Comparison of ENCODE assay signal across 15 cellular contexts in the genomic region with DNA sequence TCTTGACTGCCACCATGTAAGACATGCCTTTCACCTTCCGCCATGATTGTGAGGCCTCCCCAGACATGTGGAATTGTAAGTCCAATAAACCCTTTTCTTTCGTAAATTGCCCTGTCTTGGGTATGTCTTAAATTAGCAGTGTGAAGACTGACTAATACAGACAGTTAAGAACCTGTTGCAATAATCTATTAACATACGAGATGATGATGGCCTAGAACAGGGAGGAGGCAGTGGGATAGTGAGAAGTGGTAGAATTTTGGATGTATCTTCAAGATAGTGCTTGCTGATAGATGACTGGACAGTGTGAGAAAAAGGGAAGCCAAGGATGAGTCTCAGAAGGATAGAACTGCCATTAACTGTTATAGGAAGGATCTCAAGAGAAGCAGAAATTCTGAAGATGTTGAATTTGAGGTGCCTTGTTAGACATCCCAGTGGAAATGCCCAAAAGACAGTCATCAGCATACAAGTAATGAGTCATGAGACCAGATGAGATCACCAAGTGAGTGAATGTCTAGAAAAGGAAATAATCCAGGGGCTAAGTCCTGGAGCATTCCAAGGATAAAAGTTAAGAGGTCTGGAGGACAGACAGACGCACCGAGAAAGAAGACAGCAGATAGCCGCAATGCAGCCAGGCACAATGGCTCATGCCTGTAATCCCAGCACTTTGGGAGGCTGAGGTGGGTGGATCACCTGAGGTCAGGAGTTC. TPM values are rescaled to one million over a fixed set of nuclear protein-coding genes. Genes with fewer than 3 reads are reported as not detected.
A peak's percentile ranks its signal among the peaks of the same experiment; 100 is the strongest.
DNase-seq lines count a peak whose midpoint lies in the region; ATAC-seq and TF ChIP-seq lines count a peak whose summit lies in the region.
"Had no signal": no experiment of that assay in that cellular context is flagged by ENCODE, and none has a peak within 500 bp of the region (broad histone marks: within the 10 kb centered on the region; RNA-seq: fewer than 3 reads in every experiment).

No MANE protein-coding gene starts in this region.

- DNase-seq in AG09309 (ENCODE audit: low read depth) (peak; percentile 60), LHCN-M2 (ENCODE audit: low read depth) (peak; percentile 84), choroid plexus epithelial cell (ENCODE audit: low read depth) (peak; percentile 84), mesendoderm (peak; percentile 6), GDM1 (lab: John Stamatoyannopoulos, UW) (no peak)
- DNase-seq in activated T-cell treated with anti-CD3 and anti-CD28 coated beads, Interleukin-2, amount 50 U/mL, for 24 hours, result no peak
- DNase-seq: heart left ventricle, NCI-H146, right lobe of liver had no signal

- no peak overlapping the region for H3K4ac ChIP-seq in mesendoderm (ENCODE audit: low read depth, low read length)

- H2BK5ac ChIP-seq in mesendoderm (ENCODE audit: low read length), result no peak overlapping the region

- H3K27me3 ChIP-seq in mesendoderm (ENCODE audit: insufficient read depth, low read length, poor library complexity), result no peaks in the 10 kb centered on the region
- H3K27me3 ChIP-seq: ascending aorta, heart left ventricle, right lobe of liver had no signal

- H3K79me2 ChIP-seq in mesendoderm (ENCODE audit: control insufficient read depth, insufficient read depth, low read length), result no peaks in the 10 kb centered on the region

- H3K4me3 ChIP-seq in AG09309 (ENCODE audit: control insufficient read depth, low read depth, low read length) (no peak overlapping the region), choroid plexus epithelial cell (ENCODE audit: low read depth, low read length) (no peak overlapping the region), mesendoderm (ENCODE audit: low read length) (no peak overlapping the region)
- H3K4me3 ChIP-seq: ascending aorta, GM12878, heart left ventricle, right lobe of liver had no signal

- TF ChIP-seq CTCF in AG09309 (IDR thresholded peaks at IDR 0.05; ENCODE audit: control insufficient read depth, insufficient read depth, low read depth, low read length, missing control alignments) (no peak), choroid plexus epithelial cell (conservative IDR thresholded peaks at IDR 0.05; ENCODE audit: low read depth, low read length) (no peak)

- ATAC-seq in GM18498 (IDR thresholded peaks at IDR 0.05; ENCODE audit: unreplicated experiment) (no peak), HG03378 (IDR thresholded peaks at IDR 0.05; ENCODE audit: unreplicated experiment) (no peak)
- ATAC-seq: GM12878 had no signal

- H3K23ac ChIP-seq in mesendoderm (ENCODE audit: low read length), result no peak overlapping the region

- H2BK120ac ChIP-seq in mesendoderm (ENCODE audit: low read depth, low read length), result no peak overlapping the region

- no peak overlapping the region for H3K9ac ChIP-seq in mesendoderm (ENCODE audit: low read length)

- H2AK5ac ChIP-seq in mesendoderm (ENCODE audit: low read length), result no peak overlapping the region

- no peak overlapping the region for H2BK15ac ChIP-seq in mesendoderm (replicated peaks; ENCODE audit: low read depth)

- H4K8ac ChIP-seq in mesendoderm (ENCODE audit: low read depth, low read length), result no peak overlapping the region

- no peak overlapping the region for H4K5ac ChIP-seq in mesendoderm (ENCODE audit: low read length)

- WGBS in mesendoderm (ENCODE audit: extremely low coverage, insufficient coverage, low lambda C conversion rate), result no CpG with 5 or more reads among the region's 6 CpGs

- no peaks in the 10 kb centered on the region for H3K4me1 ChIP-seq in mesendoderm (ENCODE audit: control insufficient read depth, low read depth, low read length)
- H3K4me1 ChIP-seq: ascending aorta, heart left ventricle had no signal

- no peaks in the 10 kb centered on the region for H3K79me1 ChIP-seq in mesendoderm (ENCODE audit: low read length)

- no peak overlapping the region for H3K4me3 Mint-ChIP-seq in activated T-cell treated with anti-CD3 and anti-CD28 coated beads, Interleukin-2, amount 50 U/mL, for 24 hours
- H3K4me3 Mint-ChIP-seq: mesothelial cell of epicardium had no signal

- H3K4me2 ChIP-seq in mesendoderm (ENCODE audit: low read length), result no peak overlapping the region

- no peaks in the 10 kb centered on the region for H3K9me3 Mint-ChIP-seq in activated T-cell treated with anti-CD3 and anti-CD28 coated beads, Interleukin-2, amount 50 U/mL, for 24 hours

- H3K56ac ChIP-seq in mesendoderm (ENCODE audit: low read length), result no peak overlapping the region

- H3K36me3 Mint-ChIP-seq in activated T-cell treated with anti-CD3 and anti-CD28 coated beads, Interleukin-2, amount 50 U/mL, for 24 hours (ENCODE audit: low read depth), result no peaks in the 10 kb centered on the region

- no peak overlapping the region for H3K27ac ChIP-seq in mesendoderm (ENCODE audit: low read depth, low read length)
- H3K27ac ChIP-seq: C4-2B, heart left ventricle, right lobe of liver had no signal

- H3K18ac ChIP-seq in mesendoderm (ENCODE audit: low read length), result no peak overlapping the region

- H3K36me3 ChIP-seq in mesendoderm (ENCODE audit: control insufficient read depth, insufficient read depth, low read length), result no peaks in the 10 kb centered on the region

- H3K4me1 Mint-ChIP-seq in activated T-cell treated with anti-CD3 and anti-CD28 coated beads, Interleukin-2, amount 50 U/mL, for 24 hours (ENCODE audit: low read depth), result peaks cover 2% of the 10 kb centered on the region

- no peak overlapping the region for H3K27ac Mint-ChIP-seq in activated T-cell treated with anti-CD3 and anti-CD28 coated beads, Interleukin-2, amount 50 U/mL, for 24 hours
- H3K27ac Mint-ChIP-seq: mesothelial cell of epicardium had no signal

- no peaks in the 10 kb centered on the region for H3K27me3 Mint-ChIP-seq in activated T-cell treated with anti-CD3 and anti-CD28 coated beads, Interleukin-2, amount 50 U/mL, for 24 hours

RNA-seq across cellular contexts. Expression of a gene that starts 38.8 kb away (rescaled TPM):
- total RNA-seq in LHCN-M2 (2014; rRNA removed), result 102 and 114 TPM in 2 replicates
- 44.4 TPM for polyA plus RNA-seq in LHCN-M2 (2012)
- polyA plus RNA-seq in mesendoderm (2013, experiment 1 of 2), result 82.2 TPM
- 82.0 TPM for polyA plus RNA-seq in mesendoderm (2013, experiment 2 of 2)

Comparison
In these comparisons a context has a peak if more than half of its experiments do, and no peak if none do; other contexts are left out.
1. DNase-seq: peak in AG09309 (single experiment), LHCN-M2 (single experiment), choroid plexus epithelial cell (single experiment) and mesendoderm (single experiment); none in activated T-cell treated with anti-CD3 and anti-CD28 coated beads, Interleukin-2, amount 50 U/mL, for 24 hours (single experiment) and GDM1 (single experiment).